11 cellular contexts compared by ENCODE assay signal in genomic region chr15:99504071-99504822, GRCh38.
DNase-seq lines count a peak whose midpoint lies in the region; ATAC-seq and TF ChIP-seq lines count a peak whose summit lies in the region.
"Had no signal": no experiment of that assay in that cellular context is flagged by ENCODE, and none has a peak within 500 bp of the region (broad histone marks: within the 10 kb centered on the region; RNA-seq: fewer than 3 reads in every experiment).

No MANE protein-coding gene starts in this region.

- 95% methylated on average over 9 of the region's 9 CpGs for WGBS in hepatocyte (ENCODE audit: low lambda C conversion rate, missing lambda C conversion rate)
- 74 to 89% methylated on average over 9 of the region's 9 CpGs for WGBS in sigmoid colon, 2 donors

- H3K27me3 ChIP-seq in hepatocyte (no peaks in the 10 kb centered on the region), sigmoid colon (no peaks in the 10 kb centered on the region)
- H3K27me3 ChIP-seq: body of pancreas had no signal

- no peak for TF ChIP-seq EP300 in sigmoid colon (IDR thresholded peaks at IDR 0.05)

- TF ChIP-seq CTCF in CD14-positive monocyte (IDR thresholded peaks at IDR 0.05) (no peak), hepatocyte (IDR thresholded peaks at IDR 0.05; ENCODE audit: poor library complexity) (no peak), sigmoid colon (IDR thresholded peaks at IDR 0.05) (no peak)

- H3K9me3 Mint-ChIP-seq in CD14-positive monocyte = peaks cover 0 to 2% (median 0%) of the 10 kb centered on the region in 7 donors
- peaks cover 3% of the 10 kb centered on the region for H3K9me3 Mint-ChIP-seq in activated CD4-positive, alpha-beta memory T cell treated with anti-CD3 and anti-CD28 coated beads, Interleukin-2, amount 10 ng/mL, durations not matched to agents 7 days and 5 days

- H3K4me1 Mint-ChIP-seq in CD14-positive monocyte = peaks cover 97% of the 10 kb centered on the region
- peaks cover 39% of the 10 kb centered on the region for H3K4me1 Mint-ChIP-seq in activated CD4-positive, alpha-beta memory T cell treated with anti-CD3 and anti-CD28 coated beads, Interleukin-2, amount 10 ng/mL, durations not matched to agents 7 days and 5 days

- H4K20me1 ChIP-seq in hepatocyte (ENCODE audit: insufficient read depth, poor library complexity, severe bottlenecking) = no peaks in the 10 kb centered on the region

- TF ChIP-seq POLR2A in sigmoid colon (IDR thresholded peaks at IDR 0.05) = no peak

- peaks cover 11 to 12% of the 10 kb centered on the region in 2 donors for H3K36me3 Mint-ChIP-seq in CD14-positive monocyte
- H3K36me3 Mint-ChIP-seq in activated CD4-positive, alpha-beta memory T cell treated with anti-CD3 and anti-CD28 coated beads, Interleukin-2, amount 10 ng/mL, durations not matched to agents 7 days and 5 days (ENCODE audit: low read depth) = no peaks in the 10 kb centered on the region

- H3K4me2 ChIP-seq in hepatocyte = no peak overlapping the region

- H3K4me3 Mint-ChIP-seq in CD14-positive monocyte = peak overlapping the region; percentile 52 to 59
- H3K4me3 Mint-ChIP-seq in activated CD4-positive, alpha-beta memory T cell treated with anti-CD3 and anti-CD28 coated beads, Interleukin-2, amount 10 ng/mL, durations not matched to agents 7 days and 5 days = no peak overlapping the region

- POLR2A ChIA-PET in activated CD4-positive, alpha-beta memory T cell treated with anti-CD3 and anti-CD28 coated beads, Interleukin-2, amount 10 ng/mL, durations not matched to agents 7 days and 5 days (lab: Charles Lee) = interaction anchor here (1.4 to 1.6 kb wide), 2 partner anchors 61 to 63 kb away, joined by 3 to 9 read pairs; no protein-coding TSS in a partner anchor

- H3K36me3 ChIP-seq in hepatocyte (replicated peaks; ENCODE audit: insufficient read depth, low read depth) (no peaks in the 10 kb centered on the region), sigmoid colon (no peaks in the 10 kb centered on the region)

- no peak overlapping the region for H3K4me3 ChIP-seq in hepatocyte
- no peak overlapping the region for H3K4me3 ChIP-seq in sigmoid colon
- H3K4me3 ChIP-seq: body of pancreas had no signal

- H3K4me1 ChIP-seq in hepatocyte (ENCODE audit: insufficient read depth) (peaks cover 3% of the 10 kb centered on the region), sigmoid colon (peaks cover 0 to 32% (median 17%) of the 10 kb centered on the region in 4 donors)

- no peak overlapping the region for H2AFZ ChIP-seq in hepatocyte

- H3K27ac ChIP-seq in hepatocyte = no peak overlapping the region
- H3K27ac ChIP-seq in sigmoid colon = no peak overlapping the region
- H3K27ac ChIP-seq: body of pancreas had no signal

- no peaks in the 10 kb centered on the region for H3K9me2 ChIP-seq in hepatocyte (replicated peaks; ENCODE audit: insufficient read depth)

- H3K27ac Mint-ChIP-seq in CD14-positive monocyte = peak overlapping the region; percentile 81 to 95 (median 89)
- peak overlapping the region; percentile 37 for H3K27ac Mint-ChIP-seq in activated CD4-positive, alpha-beta memory T cell treated with anti-CD3 and anti-CD28 coated beads, Interleukin-2, amount 10 ng/mL, durations not matched to agents 7 days and 5 days

- H3K79me2 ChIP-seq in hepatocyte = no peaks in the 10 kb centered on the region

- CTCF ChIA-PET in activated CD4-positive, alpha-beta memory T cell treated with anti-CD3 and anti-CD28 coated beads, Interleukin-2, amount 10 ng/mL, durations not matched to agents 7 days and 5 days (lab: Charles Lee) = interaction anchor here (1.1 to 1.6 kb wide), 5 partner anchors 9 to 232 kb away, joined by 3 to 6 read pairs (median 4); no protein-coding TSS in a partner anchor

- H3K9me3 ChIP-seq in hepatocyte (ENCODE audit: low read depth) (no peaks in the 10 kb centered on the region), sigmoid colon (no peaks in the 10 kb centered on the region)
- H3K9me3 ChIP-seq: body of pancreas had no signal

- ATAC-seq in GM19328 (IDR thresholded peaks at IDR 0.05; ENCODE audit: unreplicated experiment) (peak; percentile 16), HG03108 (IDR thresholded peaks at IDR 0.05; ENCODE audit: unreplicated experiment) (peak; percentile 21)
- ATAC-seq: body of pancreas had no signal

- intact Hi-C loops in CD14-positive monocyte (cut with micrococcal nuclease) = loop anchor here in 1 of 2 donors (5.0 to 10.0 kb wide), 3 partner anchors 49 to 111 kb away; partner anchors contain the start of gene MEF2A
- intact Hi-C loops in sigmoid colon (cut with DNase I) = no loop called here

- DNase-seq in CD14-positive monocyte (ENCODE audit: low spot score) (no peak), 8988T (no peak), NCI-H82 (lab: John Stamatoyannopoulos, UW) (no peak), hepatocyte (ENCODE audit: low spot score) (no peak), sigmoid colon (no peak)
- no peak for DNase-seq in activated CD4-positive, alpha-beta memory T cell treated with anti-CD3 and anti-CD28 coated beads, Interleukin-2, amount 10 ng/mL, durations not matched to agents 7 days and 5 days
- DNase-seq: body of pancreas, NCI-H1436, posterior cingulate gyrus had no signal

- H3K27me3 Mint-ChIP-seq in CD14-positive monocyte (ENCODE audit: low read depth in 3 of 3) = peaks cover 0 to 4% (median 0%) of the 10 kb centered on the region in 3 donors
- H3K27me3 Mint-ChIP-seq in activated CD4-positive, alpha-beta memory T cell treated with anti-CD3 and anti-CD28 coated beads, Interleukin-2, amount 10 ng/mL, durations not matched to agents 7 days and 5 days = no peaks in the 10 kb centered on the region
